25 cellular contexts compared by ENCODE assay signal in genomic region chr2:56889738-56890137, GRCh38.
"Had no signal": no experiment of that assay in that cellular context is flagged by ENCODE, and none has a peak within 500 bp of the region (broad histone marks: within the 10 kb centered on the region; RNA-seq: fewer than 3 reads in every experiment).

No MANE protein-coding gene starts in this region.

- DNase-seq: hypothalamus; immature natural killer cell; kidney; left colon; left lung; lower lobe of right lung; mammary epithelial cell; mesenchymal stem cell; naive thymus-derived CD8-positive, alpha-beta T cell; nucleus accumbens; pancreas; posterior cingulate gyrus; retina; right cardiac atrium; stimulated activated CD4-positive, alpha-beta T cell treated with anti-CD3 and anti-CD28 coated beads, Interleukin-4, amount 100 ng/mL, for 24 hours; stimulated activated naive CD4-positive, alpha-beta T cell treated with Interleukin-2 at 50 U/mL for 16 hours; stimulated activated naive CD8-positive, alpha-beta T cell treated with anti-CD3 and anti-CD28 coated beads, Interleukin-15, amount 100 ng/mL, for 72 hours; substantia nigra; upper lobe of left lung had no signal

- H3K36me3 ChIP-seq: left lung, lower lobe of right lung, pancreas, prostate gland, tibial nerve, upper lobe of left lung, vagina had no signal

- H3K27me3 ChIP-seq: left lung, pancreas, tibial nerve, upper lobe of left lung, vagina had no signal

- H3K4me3 ChIP-seq: left lung, lower lobe of right lung, pancreas, prostate gland, skin epidermis, tibial nerve, upper lobe of left lung, vagina had no signal

- H3K27ac ChIP-seq: left lung, lower lobe of right lung, pancreas, prostate gland, skin epidermis, tibial nerve, upper lobe of left lung, vagina had no signal

- H3K4me1 ChIP-seq: left lung, lower lobe of right lung, pancreas, prostate gland, tibial nerve, upper lobe of left lung, vagina had no signal

- H3K9me3 ChIP-seq: lower lobe of right lung, pancreas, prostate gland, upper lobe of left lung, vagina had no signal

- ATAC-seq: left colon; left lung; lower lobe of right lung; naive thymus-derived CD8-positive, alpha-beta T cell; pancreas; right cardiac atrium; sciatic nerve; stimulated activated effector memory CD8-positive, alpha-beta T cell treated with anti-CD3 and anti-CD28 coated beads, Interleukin-12 subunit alpha, Interleukin-12 subunit beta, amount 100 ng/mL, for 72 hours; stimulated activated naive CD8-positive, alpha-beta T cell treated with anti-CD3 and anti-CD28 coated beads, Interleukin-15, amount 100 ng/mL, for 72 hours had no signal
